Comparison of ENCODE assay signal across 1 cellular context in the genomic region with DNA sequence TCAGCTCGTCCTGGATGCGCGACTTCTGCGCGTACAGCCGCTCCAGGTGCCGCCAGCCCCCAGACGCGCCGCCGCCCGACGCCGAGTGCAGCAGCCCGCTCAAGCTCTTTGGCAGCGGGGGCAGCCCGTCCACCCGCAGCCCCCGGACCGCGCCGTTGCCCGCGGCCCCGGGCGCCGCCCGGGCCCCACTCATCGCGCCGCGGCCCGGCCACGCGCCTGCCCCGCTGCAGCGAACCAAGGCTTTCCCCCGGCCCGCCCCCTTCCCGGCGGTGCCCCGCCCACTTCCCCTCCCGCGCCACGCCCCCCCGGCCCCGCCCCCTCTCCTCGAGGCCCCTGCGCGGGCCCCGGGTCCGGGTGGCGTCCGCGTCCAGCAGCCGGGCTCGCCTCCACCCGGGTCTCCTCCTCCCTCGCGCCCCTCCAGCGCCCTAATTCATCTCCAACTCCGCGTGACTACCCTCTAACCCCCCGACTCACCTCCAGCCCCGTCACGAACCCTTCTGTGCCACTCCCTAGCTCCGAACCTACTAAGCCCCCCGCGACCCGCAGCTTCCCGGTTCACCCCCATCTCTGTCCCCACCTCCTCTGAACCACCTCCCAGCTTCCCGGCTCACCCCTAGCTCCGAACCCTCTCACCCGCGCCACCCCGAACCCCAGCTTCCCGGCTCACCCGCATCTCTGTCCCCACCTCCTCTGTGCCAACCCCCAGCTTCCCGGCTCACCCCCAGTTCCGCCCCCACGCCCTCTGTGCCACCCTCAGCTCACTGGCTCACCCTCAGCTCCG.
A peak's percentile ranks its signal among the peaks of the same experiment; 100 is the strongest.
TF ChIP-seq lines count a peak whose summit lies in the region.

A gene (minus strand): TSS at position 236 of the 781 bp plus-strand sequence. CDS start 43 bp downstream, at position 193.

TF ChIP-seq in HEK293, 187 proteins besides CTCF, POLR2A, EP300 and RAD21 (continued from another document and continues in another):
- TF ChIP-seq, protein P1, sequence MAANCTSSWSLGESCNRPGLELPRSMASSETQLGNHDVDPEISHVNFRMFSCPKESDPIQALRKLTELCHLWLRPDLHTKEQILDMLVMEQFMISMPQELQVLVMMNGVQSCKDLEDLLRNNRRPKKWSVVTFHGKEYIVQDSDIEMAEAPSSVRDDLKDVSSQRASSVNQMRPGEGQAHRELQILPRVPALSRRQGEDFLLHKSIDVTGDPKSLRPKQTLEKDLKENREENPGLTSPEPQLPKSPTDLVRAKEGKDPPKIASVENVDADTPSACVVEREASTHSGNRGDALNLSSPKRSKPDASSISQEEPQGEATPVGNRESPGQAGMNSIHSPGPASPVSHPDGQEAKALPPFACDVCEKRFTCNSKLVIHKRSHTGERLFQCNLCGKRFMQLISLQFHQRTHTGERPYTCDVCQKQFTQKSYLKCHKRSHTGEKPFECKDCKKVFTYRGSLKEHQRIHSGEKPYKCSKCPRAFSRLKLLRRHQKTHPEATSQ (tag by site-specific recombination; IDR thresholded peaks at IDR 0.05) = 0 out of 2 replicates have a peak, but pooled peaks have one; percentile 41
- TF ChIP-seq IKZF3 (tag by site-specific recombination; IDR thresholded peaks at IDR 0.05) (no peak; the same call in 1 of the 2 replicates), ZNF558 (tag by site-specific recombination; IDR thresholded peaks at IDR 0.05) (no peak), GLIS1 (tag by site-specific recombination; IDR thresholded peaks at IDR 0.05) (peak; percentile 16; the same call in 1 of the 2 replicates), ZNF302 (tag by site-specific recombination; IDR thresholded peaks at IDR 0.05; ENCODE audit: low read depth) (no peak), ZNF202 (tag by site-specific recombination; IDR thresholded peaks at IDR 0.05; ENCODE audit: borderline replicate concordance) (0 out of 2 replicates have a peak, but pooled peaks have one; percentile 20), ZNF2 (tag by site-specific recombination; IDR thresholded peaks at IDR 0.05) (peak; percentile 87; the same call in 1 of the 2 replicates), ZNF146 (tag by site-specific recombination; IDR thresholded peaks at IDR 0.05) (peak; percentile 51), ZNF248 (tag by site-specific recombination; IDR thresholded peaks at IDR 0.05) (no peak), ZNF24 (tag by site-specific recombination; IDR thresholded peaks at IDR 0.05) (no peak; the same call in 1 of the 2 replicates), ZNF658 (tag by site-specific recombination; IDR thresholded peaks at IDR 0.05) (peak; percentile 45; the same call in 1 of the 2 replicates), KLF7 (tag by site-specific recombination; IDR thresholded peaks at IDR 0.05; ENCODE audit: borderline replicate concordance) (peak; percentile 79; the same call in 1 of the 2 replicates), ZNF324 (tag by site-specific recombination; IDR thresholded peaks at IDR 0.05) (0 out of 2 replicates have a peak, but pooled peaks have one; percentile 58), MZF1 (tag by site-specific recombination; IDR thresholded peaks at IDR 0.05; ENCODE audit: borderline replicate concordance) (no peak), GLIS2 (tag by site-specific recombination; IDR thresholded peaks at IDR 0.05) (no peak; the same call in 1 of the 2 replicates), ZNF121 (tag by site-specific recombination; IDR thresholded peaks at IDR 0.05) (no peak), ZXDB (tag by site-specific recombination; IDR thresholded peaks at IDR 0.05) (peak; percentile 97), ZNF776 (tag by site-specific recombination; IDR thresholded peaks at IDR 0.05; ENCODE audit: borderline replicate concordance) (no peak), ZNF561 (tag by site-specific recombination; IDR thresholded peaks at IDR 0.05; ENCODE audit: borderline replicate concordance) (no peak; the same call in 1 of the 2 replicates), ZIC2 (tag by site-specific recombination; IDR thresholded peaks at IDR 0.05) (no peak), ZNF629 (tag by site-specific recombination; IDR thresholded peaks at IDR 0.05) (peak; percentile 52), ZNF777 (tag by site-specific recombination; IDR thresholded peaks at IDR 0.05; ENCODE audit: borderline replicate concordance) (no peak), ZNF311 (tag by site-specific recombination; IDR thresholded peaks at IDR 0.05; ENCODE audit: borderline replicate concordance) (no peak), ZNF23 (tag by site-specific recombination; IDR thresholded peaks at IDR 0.05; ENCODE audit: borderline replicate concordance) (no peak), ZNF792 (tag by site-specific recombination; IDR thresholded peaks at IDR 0.05) (0 out of 2 replicates have a peak, but pooled peaks have one; percentile 82), ZBTB1 (tag by site-specific recombination; IDR thresholded peaks at IDR 0.05) (peak; percentile 72; the same call in 1 of the 2 replicates), ZNF114 (tag by site-specific recombination; IDR thresholded peaks at IDR 0.05) (no peak), ZNF184 (tag by site-specific recombination; IDR thresholded peaks at IDR 0.05) (no peak), ZNF426 (tag by site-specific recombination; IDR thresholded peaks at IDR 0.05) (no peak), ZNF521 (tag by site-specific recombination; IDR thresholded peaks at IDR 0.05) (no peak), ZBTB21 (tag by site-specific recombination; IDR thresholded peaks at IDR 0.05) (peak; percentile 73), ZNF174 (tag by site-specific recombination; IDR thresholded peaks at IDR 0.05) (no peak), ZSCAN16 (tag by site-specific recombination; IDR thresholded peaks at IDR 0.05) (0 out of 2 replicates have a peak, but pooled peaks have one; percentile 44), GLI2 (tag by site-specific recombination; IDR thresholded peaks at IDR 0.05; ENCODE audit: borderline replicate concordance, low read depth) (no peak), ZNF654 (tag by site-specific recombination; IDR thresholded peaks at IDR 0.05; ENCODE audit: low read depth) (no peak), ZNF112 (tag by site-specific recombination; IDR thresholded peaks at IDR 0.05) (no peak)
- TF ChIP-seq, protein P2, sequence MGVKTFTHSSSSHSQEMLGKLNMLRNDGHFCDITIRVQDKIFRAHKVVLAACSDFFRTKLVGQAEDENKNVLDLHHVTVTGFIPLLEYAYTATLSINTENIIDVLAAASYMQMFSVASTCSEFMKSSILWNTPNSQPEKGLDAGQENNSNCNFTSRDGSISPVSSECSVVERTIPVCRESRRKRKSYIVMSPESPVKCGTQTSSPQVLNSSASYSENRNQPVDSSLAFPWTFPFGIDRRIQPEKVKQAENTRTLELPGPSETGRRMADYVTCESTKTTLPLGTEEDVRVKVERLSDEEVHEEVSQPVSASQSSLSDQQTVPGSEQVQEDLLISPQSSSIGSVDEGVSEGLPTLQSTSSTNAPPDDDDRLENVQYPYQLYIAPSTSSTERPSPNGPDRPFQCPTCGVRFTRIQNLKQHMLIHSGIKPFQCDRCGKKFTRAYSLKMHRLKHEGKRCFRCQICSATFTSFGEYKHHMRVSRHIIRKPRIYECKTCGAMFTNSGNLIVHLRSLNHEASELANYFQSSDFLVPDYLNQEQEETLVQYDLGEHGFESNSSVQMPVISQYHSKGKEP (tag by site-specific recombination; IDR thresholded peaks at IDR 0.05) = peak; percentile 25; the same call in 1 of the 2 replicates
- TF ChIP-seq, protein P3, sequence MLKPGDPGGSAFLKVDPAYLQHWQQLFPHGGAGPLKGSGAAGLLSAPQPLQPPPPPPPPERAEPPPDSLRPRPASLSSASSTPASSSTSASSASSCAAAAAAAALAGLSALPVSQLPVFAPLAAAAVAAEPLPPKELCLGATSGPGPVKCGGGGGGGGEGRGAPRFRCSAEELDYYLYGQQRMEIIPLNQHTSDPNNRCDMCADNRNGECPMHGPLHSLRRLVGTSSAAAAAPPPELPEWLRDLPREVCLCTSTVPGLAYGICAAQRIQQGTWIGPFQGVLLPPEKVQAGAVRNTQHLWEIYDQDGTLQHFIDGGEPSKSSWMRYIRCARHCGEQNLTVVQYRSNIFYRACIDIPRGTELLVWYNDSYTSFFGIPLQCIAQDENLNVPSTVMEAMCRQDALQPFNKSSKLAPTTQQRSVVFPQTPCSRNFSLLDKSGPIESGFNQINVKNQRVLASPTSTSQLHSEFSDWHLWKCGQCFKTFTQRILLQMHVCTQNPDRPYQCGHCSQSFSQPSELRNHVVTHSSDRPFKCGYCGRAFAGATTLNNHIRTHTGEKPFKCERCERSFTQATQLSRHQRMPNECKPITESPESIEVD (tag by site-specific recombination; IDR thresholded peaks at IDR 0.05) = no peak
- TF ChIP-seq, protein P4, sequence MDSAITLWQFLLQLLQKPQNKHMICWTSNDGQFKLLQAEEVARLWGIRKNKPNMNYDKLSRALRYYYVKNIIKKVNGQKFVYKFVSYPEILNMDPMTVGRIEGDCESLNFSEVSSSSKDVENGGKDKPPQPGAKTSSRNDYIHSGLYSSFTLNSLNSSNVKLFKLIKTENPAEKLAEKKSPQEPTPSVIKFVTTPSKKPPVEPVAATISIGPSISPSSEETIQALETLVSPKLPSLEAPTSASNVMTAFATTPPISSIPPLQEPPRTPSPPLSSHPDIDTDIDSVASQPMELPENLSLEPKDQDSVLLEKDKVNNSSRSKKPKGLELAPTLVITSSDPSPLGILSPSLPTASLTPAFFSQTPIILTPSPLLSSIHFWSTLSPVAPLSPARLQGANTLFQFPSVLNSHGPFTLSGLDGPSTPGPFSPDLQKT (IDR thresholded peaks at IDR 0.05; ENCODE audit: borderline replicate concordance, low read depth, low read length) = no peak
- TF ChIP-seq, protein P5, sequence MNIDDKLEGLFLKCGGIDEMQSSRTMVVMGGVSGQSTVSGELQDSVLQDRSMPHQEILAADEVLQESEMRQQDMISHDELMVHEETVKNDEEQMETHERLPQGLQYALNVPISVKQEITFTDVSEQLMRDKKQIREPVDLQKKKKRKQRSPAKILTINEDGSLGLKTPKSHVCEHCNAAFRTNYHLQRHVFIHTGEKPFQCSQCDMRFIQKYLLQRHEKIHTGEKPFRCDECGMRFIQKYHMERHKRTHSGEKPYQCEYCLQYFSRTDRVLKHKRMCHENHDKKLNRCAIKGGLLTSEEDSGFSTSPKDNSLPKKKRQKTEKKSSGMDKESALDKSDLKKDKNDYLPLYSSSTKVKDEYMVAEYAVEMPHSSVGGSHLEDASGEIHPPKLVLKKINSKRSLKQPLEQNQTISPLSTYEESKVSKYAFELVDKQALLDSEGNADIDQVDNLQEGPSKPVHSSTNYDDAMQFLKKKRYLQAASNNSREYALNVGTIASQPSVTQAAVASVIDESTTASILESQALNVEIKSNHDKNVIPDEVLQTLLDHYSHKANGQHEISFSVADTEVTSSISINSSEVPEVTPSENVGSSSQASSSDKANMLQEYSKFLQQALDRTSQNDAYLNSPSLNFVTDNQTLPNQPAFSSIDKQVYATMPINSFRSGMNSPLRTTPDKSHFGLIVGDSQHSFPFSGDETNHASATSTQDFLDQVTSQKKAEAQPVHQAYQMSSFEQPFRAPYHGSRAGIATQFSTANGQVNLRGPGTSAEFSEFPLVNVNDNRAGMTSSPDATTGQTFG (tag by site-specific recombination; IDR thresholded peaks at IDR 0.05; ENCODE audit: borderline replicate concordance) = 0 out of 2 replicates have a peak, but pooled peaks have one; percentile 38
- TF ChIP-seq, protein P6, sequence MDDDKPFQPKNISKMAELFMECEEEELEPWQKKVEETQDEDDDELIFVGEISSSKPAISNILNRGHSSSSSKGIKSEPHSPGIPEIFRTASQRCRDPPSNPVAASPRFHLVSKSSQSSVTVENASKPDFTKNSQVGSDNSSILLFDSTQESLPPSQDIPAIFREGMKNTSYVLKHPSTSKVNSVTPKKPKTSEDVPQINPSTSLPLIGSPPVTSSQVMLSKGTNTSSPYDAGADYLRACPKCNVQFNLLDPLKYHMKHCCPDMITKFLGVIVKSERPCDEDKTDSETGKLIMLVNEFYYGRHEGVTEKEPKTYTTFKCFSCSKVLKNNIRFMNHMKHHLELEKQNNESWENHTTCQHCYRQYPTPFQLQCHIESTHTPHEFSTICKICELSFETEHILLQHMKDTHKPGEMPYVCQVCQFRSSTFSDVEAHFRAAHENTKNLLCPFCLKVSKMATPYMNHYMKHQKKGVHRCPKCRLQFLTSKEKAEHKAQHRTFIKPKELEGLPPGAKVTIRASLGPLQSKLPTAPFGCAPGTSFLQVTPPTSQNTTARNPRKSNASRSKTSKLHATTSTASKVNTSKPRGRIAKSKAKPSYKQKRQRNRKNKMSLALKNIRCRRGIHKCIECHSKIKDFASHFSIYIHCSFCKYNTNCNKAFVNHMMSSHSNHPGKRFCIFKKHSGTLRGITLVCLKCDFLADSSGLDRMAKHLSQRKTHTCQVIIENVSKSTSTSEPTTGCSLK (tag by site-specific recombination; IDR thresholded peaks at IDR 0.05) = no peak
- TF ChIP-seq, protein P7, sequence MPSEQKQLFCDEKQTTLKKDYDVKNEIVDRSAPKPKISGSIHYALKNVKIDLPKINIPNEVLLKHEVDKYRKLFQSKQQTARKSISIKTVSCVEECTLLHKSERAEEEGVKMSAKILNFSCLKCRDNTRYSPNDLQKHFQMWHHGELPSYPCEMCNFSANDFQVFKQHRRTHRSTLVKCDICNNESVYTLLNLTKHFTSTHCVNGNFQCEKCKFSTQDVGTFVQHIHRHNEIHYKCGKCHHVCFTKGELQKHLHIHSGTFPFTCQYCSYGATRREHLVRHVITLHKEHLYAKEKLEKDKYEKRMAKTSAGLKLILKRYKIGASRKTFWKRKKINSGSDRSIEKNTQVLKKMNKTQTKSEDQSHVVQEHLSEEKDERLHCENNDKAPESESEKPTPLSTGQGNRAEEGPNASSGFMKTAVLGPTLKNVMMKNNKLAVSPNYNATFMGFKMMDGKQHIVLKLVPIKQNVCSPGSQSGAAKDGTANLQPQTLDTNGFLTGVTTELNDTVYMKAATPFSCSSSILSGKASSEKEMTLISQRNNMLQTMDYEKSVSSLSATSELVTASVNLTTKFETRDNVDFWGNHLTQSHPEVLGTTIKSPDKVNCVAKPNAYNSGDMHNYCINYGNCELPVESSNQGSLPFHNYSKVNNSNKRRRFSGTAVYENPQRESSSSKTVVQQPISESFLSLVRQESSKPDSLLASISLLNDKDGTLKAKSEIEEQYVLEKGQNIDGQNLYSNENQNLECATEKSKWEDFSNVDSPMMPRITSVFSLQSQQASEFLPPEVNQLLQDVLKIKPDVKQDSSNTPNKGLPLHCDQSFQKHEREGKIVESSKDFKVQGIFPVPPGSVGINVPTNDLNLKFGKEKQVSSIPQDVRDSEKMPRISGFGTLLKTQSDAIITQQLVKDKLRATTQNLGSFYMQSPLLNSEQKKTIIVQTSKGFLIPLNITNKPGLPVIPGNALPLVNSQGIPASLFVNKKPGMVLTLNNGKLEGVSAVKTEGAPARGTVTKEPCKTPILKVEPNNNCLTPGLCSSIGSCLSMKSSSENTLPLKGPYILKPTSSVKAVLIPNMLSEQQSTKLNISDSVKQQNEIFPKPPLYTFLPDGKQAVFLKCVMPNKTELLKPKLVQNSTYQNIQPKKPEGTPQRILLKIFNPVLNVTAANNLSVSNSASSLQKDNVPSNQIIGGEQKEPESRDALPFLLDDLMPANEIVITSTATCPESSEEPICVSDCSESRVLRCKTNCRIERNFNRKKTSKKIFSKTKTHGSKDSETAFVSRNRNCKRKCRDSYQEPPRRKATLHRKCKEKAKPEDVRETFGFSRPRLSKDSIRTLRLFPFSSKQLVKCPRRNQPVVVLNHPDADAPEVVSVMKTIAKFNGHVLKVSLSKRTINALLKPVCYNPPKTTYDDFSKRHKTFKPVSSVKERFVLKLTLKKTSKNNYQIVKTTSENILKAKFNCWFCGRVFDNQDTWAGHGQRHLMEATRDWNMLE (tag by site-specific recombination; conservative IDR thresholded peaks at IDR 0.05; ENCODE audit: low read depth) = no peak
